ENCODE assay signal across 34 cellular contexts in genomic region chr5:74225587-74225986, GRCh38.
"Had no signal": no experiment of that assay in that cellular context is flagged by ENCODE, and none has a peak within 500 bp of the region (broad histone marks: within the 10 kb centered on the region; RNA-seq: fewer than 3 reads in every experiment).

No MANE protein-coding gene starts in this region.

- H3K4me3 ChIP-seq: ovary, psoas muscle, skin epidermis, smooth muscle cell, spleen, suprapubic skin, thoracic aorta, thyroid gland, tibial nerve, upper lobe of left lung had no signal

- H3K9me3 Mint-ChIP-seq: natural killer cell treated with Interleukin-12 subunit alpha and Interleukin-12 subunit beta and Interleukin-15 and Interleukin-18, amount 100 ng/mL, for 72 hours had no signal

- H2AFZ ChIP-seq: parathyroid adenoma had no signal

- H3K36me3 Mint-ChIP-seq: natural killer cell treated with Interleukin-12 subunit alpha and Interleukin-12 subunit beta and Interleukin-15 and Interleukin-18, amount 100 ng/mL, for 72 hours; stimulated activated memory B cell treated with anti-CD40 and anti-IgM and Interleukin-4, amounts not matched to agents 10 μg/mL and 1 μg/mL and 100 μg/mL, for 72 hours had no signal

- H3K27ac ChIP-seq: neutrophil, ovary, parathyroid adenoma, psoas muscle, skin epidermis, spleen, suprapubic skin, thoracic aorta, thyroid gland, tibial nerve, upper lobe of left lung had no signal

- H3K4me3 Mint-ChIP-seq: naive B cell; naive thymus-derived CD8-positive, alpha-beta T cell; natural killer cell treated with Interleukin-12 subunit alpha and Interleukin-12 subunit beta and Interleukin-15 and Interleukin-18, amount 100 ng/mL, for 72 hours; nephron progenitor cell; neural crest cell; stimulated activated memory B cell treated with anti-CD40 and anti-IgM and Interleukin-4, amounts not matched to agents 10 μg/mL and 1 μg/mL and 100 μg/mL, for 72 hours; stimulated activated naive CD8-positive, alpha-beta T cell treated with anti-CD3 and anti-CD28 coated beads, Interleukin-15, amount 100 ng/mL, for 72 hours had no signal

- FAIRE-seq: urothelium cell line had no signal

- H3K9ac ChIP-seq: parathyroid adenoma had no signal

- H3K4me1 Mint-ChIP-seq: naive B cell; naive thymus-derived CD8-positive, alpha-beta T cell; nephron progenitor cell; neural crest cell; stimulated activated memory B cell treated with anti-CD40 and anti-IgM and Interleukin-4, amounts not matched to agents 10 μg/mL and 1 μg/mL and 100 μg/mL, for 72 hours; stimulated activated naive CD8-positive, alpha-beta T cell treated with anti-CD3 and anti-CD28 coated beads, Interleukin-15, amount 100 ng/mL, for 72 hours had no signal

- H3K9me3 ChIP-seq: neutrophil, ovary, psoas muscle, suprapubic skin, thoracic aorta, thyroid gland, upper lobe of left lung had no signal

- H3K27ac Mint-ChIP-seq: naive B cell; naive thymus-derived CD8-positive, alpha-beta T cell; natural killer cell treated with Interleukin-12 subunit alpha and Interleukin-12 subunit beta and Interleukin-15 and Interleukin-18, amount 100 ng/mL, for 72 hours; nephron progenitor cell; progenitor cell of endocrine pancreas; stimulated activated memory B cell treated with anti-CD40 and anti-IgM and Interleukin-4, amounts not matched to agents 10 μg/mL and 1 μg/mL and 100 μg/mL, for 72 hours; stimulated activated naive CD8-positive, alpha-beta T cell treated with anti-CD3 and anti-CD28 coated beads, Interleukin-15, amount 100 ng/mL, for 72 hours had no signal

- H3K4me2 ChIP-seq: smooth muscle cell had no signal

- ATAC-seq: naive thymus-derived CD8-positive, alpha-beta T cell; natural killer cell treated with Interleukin-12 subunit alpha and Interleukin-12 subunit beta and Interleukin-15 and Interleukin-18, amount 100 ng/mL, for 72 hours; psoas muscle; right cardiac atrium; sciatic nerve; stimulated activated memory B cell treated with anti-CD40 and anti-IgM and Interleukin-4, amounts not matched to agents 10 μg/mL and 1 μg/mL and 100 μg/mL, for 72 hours; stimulated activated naive CD8-positive, alpha-beta T cell treated with anti-CD3 and anti-CD28 coated beads, Interleukin-15, amount 100 ng/mL, for 72 hours; stimulated activated naive CD8-positive, alpha-beta T cell treated with anti-CD3 and anti-CD28 coated beads, Interleukin-15, Interleukin-2, amounts not matched to agents 100 U/mL and 50 U/mL, for 24 hours had no signal

- H3K36me3 ChIP-seq: neutrophil, ovary, spleen, suprapubic skin, thoracic aorta, thyroid gland, tibial nerve, upper lobe of left lung had no signal

- H3K79me2 ChIP-seq: parathyroid adenoma had no signal

- H3K4me1 ChIP-seq: parathyroid adenoma, psoas muscle, spleen, thyroid gland, tibial nerve, upper lobe of left lung had no signal

- H3K27me3 ChIP-seq: neutrophil, ovary, suprapubic skin, thyroid gland, tibial nerve, upper lobe of left lung had no signal

- DNase-seq: naive B cell; naive thymus-derived CD8-positive, alpha-beta T cell; nephron progenitor cell; nucleus accumbens; ovary; posterior cingulate gyrus; psoas muscle; right cardiac atrium; spleen; stimulated activated CD4-positive, alpha-beta T cell treated with anti-CD3 and anti-CD28 coated beads, Interleukin-12 subunit alpha, Interleukin-12 subunit beta, amount 100 ng/mL, for 4 hours; stimulated activated CD4-positive, alpha-beta T cell treated with anti-CD3 and anti-CD28 coated beads, Interleukin-1b, Interleukin-23, amount 100 ng/mL, for 48 hours; stimulated activated CD4-positive, alpha-beta T cell treated with anti-CD3 and anti-CD28 coated beads, Interleukin-4, amount 100 ng/mL, for 1 hour; stimulated activated CD4-positive, alpha-beta T cell treated with anti-CD3 and anti-CD28 coated beads, Interleukin-4, amount 100 ng/mL, for 4 hours; stimulated activated CD8-positive, alpha-beta memory T cell treated with anti-CD3 and anti-CD28 coated beads, Interleukin-4, amount 100 ng/mL, for 48 hours; stimulated activated naive CD4-positive, alpha-beta T cell; stimulated activated naive CD8-positive, alpha-beta T cell treated with anti-CD3 and anti-CD28 coated beads, Interleukin-15, amount 100 ng/mL, for 72 hours; stimulated activated naive CD8-positive, alpha-beta T cell treated with anti-CD3 and anti-CD28 coated beads, Interleukin-15, Interleukin-2, amounts not matched to agents 100 U/mL and 50 U/mL, for 24 hours; substantia nigra; thyroid gland; trophoblast cell; upper lobe of left lung had no signal
